ENCODE assay signal across 8 cellular contexts in genomic region chr1:32201011-32201855, GRCh38. TPM values are rescaled to one million over a fixed set of nuclear protein-coding genes. Genes with fewer than 3 reads are reported as not detected.
DNase-seq lines count a peak whose midpoint lies in the region; ATAC-seq and TF ChIP-seq lines count a peak whose summit lies in the region.

No MANE protein-coding gene starts in this region.

- peak overlapping the region; percentile 91 for H3K4me3 ChIP-seq in CD4-positive, CD25-positive, alpha-beta regulatory T cell (ENCODE audit: low read depth, low read length)
- H3K4me3 ChIP-seq in epithelial cell of esophagus (ENCODE audit: low read length) (peak overlapping the region; percentile 74), muscle layer of duodenum (ENCODE audit: low read depth in 1 of 2, low read length in 2 of 2) (peak overlapping the region; percentile 82 to 86)

- no peaks in the 10 kb centered on the region for H3K9me3 ChIP-seq in CD4-positive, CD25-positive, alpha-beta regulatory T cell (ENCODE audit: control insufficient read depth in 2 of 2, low read length in 2 of 2)
- H3K9me3 ChIP-seq in muscle layer of duodenum (ENCODE audit: control insufficient read depth in 1 of 2, low read length in 2 of 2) = no peaks in the 10 kb centered on the region

- H3K4me1 ChIP-seq in CD4-positive, CD25-positive, alpha-beta regulatory T cell (ENCODE audit: control insufficient read depth, insufficient read depth, low read length, poor library complexity, severe bottlenecking) = peaks cover 49% of the 10 kb centered on the region
- H3K4me1 ChIP-seq in muscle layer of duodenum (ENCODE audit: control insufficient read depth in 1 of 2, insufficient read depth in 2 of 2, low read length in 2 of 2) = peaks cover 11 to 42% of the 10 kb centered on the region in 2 donors

- peak overlapping the region; percentile 93 to 95 (median 94) for H3K4me3 Mint-ChIP-seq in CD4-positive, CD25-positive, alpha-beta regulatory T cell
- H3K4me3 Mint-ChIP-seq in stimulated activated effector memory CD8-positive, alpha-beta T cell treated with anti-CD3 and anti-CD28 coated beads, Interleukin-12 subunit alpha, Interleukin-12 subunit beta, amount 100 ng/mL, for 72 hours = peak overlapping the region; percentile 87

- H3K4me1 Mint-ChIP-seq in CD4-positive, CD25-positive, alpha-beta regulatory T cell = peaks cover 5 to 60% (median 46%) of the 10 kb centered on the region in 4 donors
- H3K4me1 Mint-ChIP-seq in stimulated activated effector memory CD8-positive, alpha-beta T cell treated with anti-CD3 and anti-CD28 coated beads, Interleukin-12 subunit alpha, Interleukin-12 subunit beta, amount 100 ng/mL, for 72 hours = peaks cover 69% of the 10 kb centered on the region

- H3K27me3 Mint-ChIP-seq in CD4-positive, CD25-positive, alpha-beta regulatory T cell = no peaks in the 10 kb centered on the region

- no peaks in the 10 kb centered on the region for H3K27me3 ChIP-seq in CD4-positive, CD25-positive, alpha-beta regulatory T cell (ENCODE audit: control insufficient read depth, insufficient read depth, low read length)
- H3K27me3 ChIP-seq in muscle layer of duodenum (ENCODE audit: low read depth, low read length) = no peaks in the 10 kb centered on the region

- peak overlapping the region; percentile 91 to 95 (median 94) for H3K27ac Mint-ChIP-seq in CD4-positive, CD25-positive, alpha-beta regulatory T cell
- H3K27ac Mint-ChIP-seq in stimulated activated effector memory CD8-positive, alpha-beta T cell treated with anti-CD3 and anti-CD28 coated beads, Interleukin-12 subunit alpha, Interleukin-12 subunit beta, amount 100 ng/mL, for 72 hours = peak overlapping the region; percentile 94

- H3K27ac ChIP-seq in CD4-positive, CD25-positive, alpha-beta regulatory T cell (ENCODE audit: insufficient read depth, low read length, poor library complexity, severe bottlenecking) = peak overlapping the region; percentile 94
- peak overlapping the region; percentile 45 for H3K27ac ChIP-seq in muscle layer of duodenum (ENCODE audit: low read length)

- no peak for TF ChIP-seq CTCF in epithelial cell of esophagus (IDR thresholded peaks at IDR 0.05; ENCODE audit: insufficient read depth, low read depth, low read length, missing control alignments)

- peaks cover 3% of the 10 kb centered on the region for H3K36me3 ChIP-seq in CD4-positive, CD25-positive, alpha-beta regulatory T cell (ENCODE audit: control insufficient read depth, insufficient read depth, low read length)
- H3K36me3 ChIP-seq in muscle layer of duodenum (ENCODE audit: control insufficient read depth in 1 of 2, insufficient read depth in 2 of 2, low read length in 2 of 2) = peaks cover 13% of the 10 kb centered on the region in 2 donors

- peaks cover 5% of the 10 kb centered on the region for H3K36me3 Mint-ChIP-seq in CD4-positive, CD25-positive, alpha-beta regulatory T cell
- H3K36me3 Mint-ChIP-seq in stimulated activated effector memory CD8-positive, alpha-beta T cell treated with anti-CD3 and anti-CD28 coated beads, Interleukin-12 subunit alpha, Interleukin-12 subunit beta, amount 100 ng/mL, for 72 hours = peaks cover 47% of the 10 kb centered on the region

- ATAC-seq in CD4-positive, CD25-positive, alpha-beta regulatory T cell (ENCODE audit: low read depth in 2 of 2) = peak; percentile 52 to 60
- ATAC-seq in GM21528 (IDR thresholded peaks at IDR 0.05; ENCODE audit: low FRiP score, unreplicated experiment) = peak; percentile 29
- ATAC-seq in stimulated activated effector memory CD8-positive, alpha-beta T cell treated with anti-CD3 and anti-CD28 coated beads, Interleukin-12 subunit alpha, Interleukin-12 subunit beta, amount 100 ng/mL, for 72 hours = peak; percentile 66
- ATAC-seq in HG02763 (IDR thresholded peaks at IDR 0.05; ENCODE audit: unreplicated experiment) = no peak

- peak; percentile 69 to 87 (median 72) for DNase-seq in CD4-positive, CD25-positive, alpha-beta regulatory T cell
- DNase-seq in NCI-H774 (lab: John Stamatoyannopoulos, UW) = peak; percentile 28
- DNase-seq in activated CD8-positive, alpha-beta memory T cell treated with anti-CD3 and anti-CD28 coated beads, Interleukin-2, amount 50 U/mL, for 48 hours = peak; percentile 89
- peak; percentile 38 for DNase-seq in epithelial cell of esophagus (ENCODE audit: low read depth)
- DNase-seq in stimulated activated effector memory CD8-positive, alpha-beta T cell treated with anti-CD3 and anti-CD28 coated beads, Interleukin-12 subunit alpha, Interleukin-12 subunit beta, amount 100 ng/mL, for 72 hours (ENCODE audit: low spot score in 2 of 2) = peak; percentile 54 to 88

- H3K9me3 Mint-ChIP-seq in CD4-positive, CD25-positive, alpha-beta regulatory T cell = no peaks in the 10 kb centered on the region
- H3K9me3 Mint-ChIP-seq in stimulated activated effector memory CD8-positive, alpha-beta T cell treated with anti-CD3 and anti-CD28 coated beads, Interleukin-12 subunit alpha, Interleukin-12 subunit beta, amount 100 ng/mL, for 72 hours = no peaks in the 10 kb centered on the region

RNA-seq across cellular contexts. Expression of gene CCDC28B, which starts 0.8 kb away (rescaled TPM):
- 10.3 TPM for total RNA-seq in CD4-positive, CD25-positive, alpha-beta regulatory T cell
- 10 to 100 TPM; 12.0 to 15.5 (median 14.1) TPM for polyA plus RNA-seq in CD4-positive, CD25-positive, alpha-beta regulatory T cell

RNA-seq across cellular contexts. Expression of gene IQCC, which starts 4.2 kb away (rescaled TPM):
- total RNA-seq in CD4-positive, CD25-positive, alpha-beta regulatory T cell = 2.7 TPM
- polyA plus RNA-seq in CD4-positive, CD25-positive, alpha-beta regulatory T cell = 1 to 10 TPM in 3 of 4 donors, under 1 TPM in 1; 0.68 to 1.8 (median 1.5) TPM

RNA-seq across cellular contexts. Expression of gene DCDC2B, which starts 7.7 kb away (rescaled TPM):
- not detected for total RNA-seq in CD4-positive, CD25-positive, alpha-beta regulatory T cell
- polyA plus RNA-seq in CD4-positive, CD25-positive, alpha-beta regulatory T cell = under 1 TPM in 1 of 4 donors, not detected in 3; 0.09 TPM

RNA-seq across cellular contexts. Expression of gene TMEM234, which starts 20.9 kb away (rescaled TPM):
- 14.2 TPM for total RNA-seq in CD4-positive, CD25-positive, alpha-beta regulatory T cell
- 1 to 10 TPM; 4.6 to 6.2 (median 5.5) TPM for polyA plus RNA-seq in CD4-positive, CD25-positive, alpha-beta regulatory T cell

RNA-seq across cellular contexts. Expression of gene EIF3I, which starts 21.0 kb away (rescaled TPM):
- 123 TPM for total RNA-seq in CD4-positive, CD25-positive, alpha-beta regulatory T cell
- 100 to 1,000 TPM; 191 to 216 (median 204) TPM for polyA plus RNA-seq in CD4-positive, CD25-positive, alpha-beta regulatory T cell

Comparison
In these comparisons a context has a peak if more than half of its experiments do, and no peak if none do; other contexts are left out.
1. DNase-seq: peak in every context shown above with its lines; median percentile 89 in activated CD8-positive, alpha-beta memory T cell treated with anti-CD3 and anti-CD28 coated beads, Interleukin-2, amount 50 U/mL, for 48 hours; 72 in CD4-positive, CD25-positive, alpha-beta regulatory T cell; 71 in stimulated activated effector memory CD8-positive, alpha-beta T cell treated with anti-CD3 and anti-CD28 coated beads, Interleukin-12 subunit alpha, Interleukin-12 subunit beta, amount 100 ng/mL, for 72 hours; 38 in epithelial cell of esophagus; 28 in NCI-H774.